1 cellular context compared by ENCODE assay signal in the genomic region with DNA sequence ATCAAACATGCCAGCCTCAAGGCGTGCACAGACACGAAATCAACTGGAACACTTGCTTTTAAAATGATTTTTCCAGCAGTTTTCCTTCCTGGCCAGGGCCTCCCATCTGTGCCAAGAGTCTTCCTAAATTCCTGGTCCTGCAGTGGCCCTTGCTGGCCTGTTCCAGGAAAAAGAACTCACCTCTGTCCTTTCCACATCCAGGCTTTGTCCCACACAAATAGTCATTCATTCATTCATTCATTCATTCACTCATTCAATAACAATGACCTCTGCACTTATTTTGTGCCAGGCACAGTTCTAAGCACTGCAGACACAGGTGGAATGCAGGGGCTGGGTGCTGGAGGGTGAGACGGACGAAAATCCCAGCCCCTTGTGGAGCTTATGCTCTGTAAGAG.
TF ChIP-seq lines count a peak whose summit lies in the region.

No MANE protein-coding gene starts in this region.

TF ChIP-seq in HepG2, 621 proteins besides CTCF, POLR2A, EP300 and RAD21 (continued from another document):
- TF ChIP-seq ZNF691 (CRISPR knock-in tag; IDR thresholded peaks at IDR 0.05; ENCODE audit: borderline replicate concordance, low read depth) (no peak), RFX5 (IDR thresholded peaks at IDR 0.05; ENCODE audit: low read depth, low read length) (no peak), SMAD1 (CRISPR knock-in tag; IDR thresholded peaks at IDR 0.05; ENCODE audit: borderline replicate concordance, low read depth) (no peak), CBFB (CRISPR knock-in tag; IDR thresholded peaks at IDR 0.05) (no peak), ZNF883 (CRISPR knock-in tag; IDR thresholded peaks at IDR 0.05; ENCODE audit: not compliant biosample characterization) (no peak), ZNF773 (CRISPR knock-in tag; IDR thresholded peaks at IDR 0.05; ENCODE audit: borderline replicate concordance) (no peak), SIN3B (IDR thresholded peaks at IDR 0.05; ENCODE audit: low read length) (no peak), YY1 (IDR thresholded peaks at IDR 0.05; ENCODE audit: insufficient read depth, insufficient replicate concordance, low read depth, low read length) (no peak), PRDM4 (CRISPR knock-in tag; IDR thresholded peaks at IDR 0.05; ENCODE audit: borderline replicate concordance) (no peak), ZNF337 (CRISPR knock-in tag; IDR thresholded peaks at IDR 0.05; ENCODE audit: borderline replicate concordance, low read depth) (no peak), SOX6 (IDR thresholded peaks at IDR 0.05) (no peak), SOX6 (CRISPR knock-in tag; IDR thresholded peaks at IDR 0.05) (no peak), ZNF879 (CRISPR knock-in tag; IDR thresholded peaks at IDR 0.05) (no peak)
- TF ChIP-seq, protein P1, sequence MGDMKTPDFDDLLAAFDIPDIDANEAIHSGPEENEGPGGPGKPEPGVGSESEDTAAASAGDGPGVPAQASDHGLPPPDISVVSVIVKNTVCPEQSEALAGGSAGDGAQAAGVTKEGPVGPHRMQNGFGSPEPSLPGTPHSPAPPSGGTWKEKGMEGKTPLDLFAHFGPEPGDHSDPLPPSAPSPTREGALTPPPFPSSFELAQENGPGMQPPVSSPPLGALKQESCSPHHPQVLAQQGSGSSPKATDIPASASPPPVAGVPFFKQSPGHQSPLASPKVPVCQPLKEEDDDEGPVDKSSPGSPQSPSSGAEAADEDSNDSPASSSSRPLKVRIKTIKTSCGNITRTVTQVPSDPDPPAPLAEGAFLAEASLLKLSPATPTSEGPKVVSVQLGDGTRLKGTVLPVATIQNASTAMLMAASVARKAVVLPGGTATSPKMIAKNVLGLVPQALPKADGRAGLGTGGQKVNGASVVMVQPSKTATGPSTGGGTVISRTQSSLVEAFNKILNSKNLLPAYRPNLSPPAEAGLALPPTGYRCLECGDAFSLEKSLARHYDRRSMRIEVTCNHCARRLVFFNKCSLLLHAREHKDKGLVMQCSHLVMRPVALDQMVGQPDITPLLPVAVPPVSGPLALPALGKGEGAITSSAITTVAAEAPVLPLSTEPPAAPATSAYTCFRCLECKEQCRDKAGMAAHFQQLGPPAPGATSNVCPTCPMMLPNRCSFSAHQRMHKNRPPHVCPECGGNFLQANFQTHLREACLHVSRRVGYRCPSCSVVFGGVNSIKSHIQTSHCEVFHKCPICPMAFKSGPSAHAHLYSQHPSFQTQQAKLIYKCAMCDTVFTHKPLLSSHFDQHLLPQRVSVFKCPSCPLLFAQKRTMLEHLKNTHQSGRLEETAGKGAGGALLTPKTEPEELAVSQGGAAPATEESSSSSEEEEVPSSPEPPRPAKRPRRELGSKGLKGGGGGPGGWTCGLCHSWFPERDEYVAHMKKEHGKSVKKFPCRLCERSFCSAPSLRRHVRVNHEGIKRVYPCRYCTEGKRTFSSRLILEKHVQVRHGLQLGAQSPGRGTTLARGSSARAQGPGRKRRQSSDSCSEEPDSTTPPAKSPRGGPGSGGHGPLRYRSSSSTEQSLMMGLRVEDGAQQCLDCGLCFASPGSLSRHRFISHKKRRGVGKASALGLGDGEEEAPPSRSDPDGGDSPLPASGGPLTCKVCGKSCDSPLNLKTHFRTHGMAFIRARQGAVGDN (CRISPR knock-in tag; IDR thresholded peaks at IDR 0.05) = no peak
